ENCODE assay signal across 8 cellular contexts in the genomic region with DNA sequence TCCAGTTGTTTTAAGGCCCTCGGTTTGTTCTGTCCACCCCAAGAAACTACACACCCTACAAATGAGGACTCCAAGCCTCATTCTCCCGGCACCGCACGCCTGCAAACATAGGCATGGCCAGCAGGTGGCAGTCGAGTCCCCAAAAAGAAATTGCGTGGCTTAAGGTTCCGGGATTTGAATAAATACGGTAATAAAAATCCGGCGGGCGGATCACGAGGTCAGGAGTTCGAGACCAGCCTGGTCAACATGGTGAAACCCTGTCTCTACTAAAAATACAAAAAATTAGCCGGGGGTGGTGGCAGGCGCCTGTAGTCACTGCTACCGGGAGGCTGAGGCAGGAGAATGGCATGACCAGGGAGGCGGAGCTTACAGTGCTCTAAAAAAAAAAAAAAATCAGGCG. TPM values are rescaled to one million over a fixed set of nuclear protein-coding genes. Genes with fewer than 3 reads are reported as not detected.
A peak's percentile ranks its signal among the peaks of the same experiment; 100 is the strongest.
DNase-seq lines count a peak whose midpoint lies in the region; ATAC-seq and TF ChIP-seq lines count a peak whose summit lies in the region.

No MANE protein-coding gene starts in this region.

- no peaks in the 10 kb centered on the region for H3K27me3 ChIP-seq in smooth muscle cell (ENCODE audit: low read depth)

- no peaks in the 10 kb centered on the region for H3K79me2 ChIP-seq in smooth muscle cell (ENCODE audit: low read depth)

- peaks cover 4% of the 10 kb centered on the region for H3K9me3 Mint-ChIP-seq in T-helper 1 cell treated with Interleukin-12 subunit alpha and Interleukin-12 subunit beta and Interleukin-4 antibody, amounts not matched to agents 30 μg/mL and 1 μg/mL, for 36 hours
- H3K9me3 Mint-ChIP-seq in activated naive CD8-positive, alpha-beta T cell treated with anti-CD3 and anti-CD28 coated beads for 36 hours = no peaks in the 10 kb centered on the region

- no peaks in the 10 kb centered on the region for H3K9me3 ChIP-seq in smooth muscle cell (replicated peaks; ENCODE audit: low read depth)

- WGBS in smooth muscle cell (ENCODE audit: low lambda C conversion rate) = 14% methylated on average over 18 of the region's 18 CpGs

- intact Hi-C loops in left ventricle myocardium superior (cut with micrococcal nuclease) = no loop called here

- no peaks in the 10 kb centered on the region for H3K36me3 Mint-ChIP-seq in T-helper 1 cell treated with Interleukin-12 subunit alpha and Interleukin-12 subunit beta and Interleukin-4 antibody, amounts not matched to agents 30 μg/mL and 1 μg/mL, for 36 hours (ENCODE audit: low read depth)
- no peaks in the 10 kb centered on the region for H3K36me3 Mint-ChIP-seq in activated naive CD8-positive, alpha-beta T cell treated with anti-CD3 and anti-CD28 coated beads for 36 hours

- no peak overlapping the region for H2AFZ ChIP-seq in smooth muscle cell (ENCODE audit: low read depth)

- H3K4me1 Mint-ChIP-seq in T-helper 1 cell treated with Interleukin-12 subunit alpha and Interleukin-12 subunit beta and Interleukin-4 antibody, amounts not matched to agents 30 μg/mL and 1 μg/mL, for 36 hours (ENCODE audit: low read depth) = peaks cover 34% of the 10 kb centered on the region
- peaks cover 13% of the 10 kb centered on the region for H3K4me1 Mint-ChIP-seq in activated naive CD8-positive, alpha-beta T cell treated with anti-CD3 and anti-CD28 coated beads for 36 hours

- DNase-seq in NCI-H146 (lab: John Stamatoyannopoulos, UW) = peak; percentile 7
- no peak for DNase-seq in NCI-H146 treated with DMSO at 0.1 percent for 48 hours (lab: John Stamatoyannopoulos, UW; ENCODE audit: unreplicated experiment)
- DNase-seq in HUDEP-2 (lab: John Stamatoyannopoulos, UW; ENCODE audit: unreplicated experiment in 76 of 76) = peak in 55 of 76 experiments; percentile 0 to 66 (median 29)
- peak; percentile 80 for DNase-seq in activated naive CD8-positive, alpha-beta T cell treated with anti-CD3 and anti-CD28 coated beads for 36 hours
- DNase-seq in left ventricle myocardium superior = peak; percentile 81
- peak; percentile 63 for DNase-seq in smooth muscle cell (lab: John Stamatoyannopoulos, UW; ENCODE audit: unreplicated experiment)

- H3K4me2 ChIP-seq in smooth muscle cell = no peak overlapping the region

- peaks cover 5% of the 10 kb centered on the region for H3F3A ChIP-seq in smooth muscle cell (ENCODE audit: low read depth)

- no peaks in the 10 kb centered on the region for H3K27me3 Mint-ChIP-seq in T-helper 1 cell treated with Interleukin-12 subunit alpha and Interleukin-12 subunit beta and Interleukin-4 antibody, amounts not matched to agents 30 μg/mL and 1 μg/mL, for 36 hours (ENCODE audit: low read depth)
- peaks cover 10% of the 10 kb centered on the region for H3K27me3 Mint-ChIP-seq in activated naive CD8-positive, alpha-beta T cell treated with anti-CD3 and anti-CD28 coated beads for 36 hours

- no peaks in the 10 kb centered on the region for H3K36me3 ChIP-seq in smooth muscle cell (ENCODE audit: low read depth)

- H3K4me3 ChIP-seq in smooth muscle cell = no peak overlapping the region

- no peak overlapping the region for H3K9ac ChIP-seq in smooth muscle cell (ENCODE audit: low read depth)

- TF ChIP-seq CTCF in smooth muscle cell (IDR thresholded peaks at IDR 0.05; ENCODE audit: borderline replicate concordance, insufficient read depth, poor library complexity, severe bottlenecking) = peak; percentile 97

- peaks cover 9% of the 10 kb centered on the region for H3K4me1 ChIP-seq in smooth muscle cell (ENCODE audit: low read depth)

- H3K27ac ChIP-seq in smooth muscle cell (ENCODE audit: low read depth) = no peak overlapping the region

- peak; percentile 59 for ATAC-seq in left ventricle myocardium superior
- no peak for ATAC-seq in HG03039 (IDR thresholded peaks at IDR 0.05; ENCODE audit: unreplicated experiment)

- peak overlapping the region; percentile 65 for H3K4me3 Mint-ChIP-seq in T-helper 1 cell treated with Interleukin-12 subunit alpha and Interleukin-12 subunit beta and Interleukin-4 antibody, amounts not matched to agents 30 μg/mL and 1 μg/mL, for 36 hours
- H3K4me3 Mint-ChIP-seq in activated naive CD8-positive, alpha-beta T cell treated with anti-CD3 and anti-CD28 coated beads for 36 hours = no peak overlapping the region

- H4K20me1 ChIP-seq in smooth muscle cell (ENCODE audit: low read depth) = no peaks in the 10 kb centered on the region

- peak overlapping the region; percentile 74 for H3K27ac Mint-ChIP-seq in T-helper 1 cell treated with Interleukin-12 subunit alpha and Interleukin-12 subunit beta and Interleukin-4 antibody, amounts not matched to agents 30 μg/mL and 1 μg/mL, for 36 hours
- H3K27ac Mint-ChIP-seq in activated naive CD8-positive, alpha-beta T cell treated with anti-CD3 and anti-CD28 coated beads for 36 hours = peak overlapping the region; percentile 51

RNA-seq across cellular contexts. Expression of a gene that starts 21.8 kb away (rescaled TPM):
- not detected for total RNA-seq in activated naive CD8-positive, alpha-beta T cell treated with anti-CD3 and anti-CD28 coated beads for 36 hours
- total RNA-seq in left ventricle myocardium superior (3.6 TPM), smooth muscle cell (0.40 and 2.2 TPM in 2 replicates)
- 0.47 and 0.95 TPM in 2 replicates for polyA plus RNA-seq in smooth muscle cell

RNA-seq across cellular contexts. Expression of a gene that starts 34.4 kb away (rescaled TPM):
- total RNA-seq in activated naive CD8-positive, alpha-beta T cell treated with anti-CD3 and anti-CD28 coated beads for 36 hours = under 1 TPM; 0.40 to 0.52 TPM
- total RNA-seq in left ventricle myocardium superior (not detected), smooth muscle cell (not detected in 2 replicates)
- not detected in 2 replicates for polyA plus RNA-seq in smooth muscle cell
